ENCODE assay signal across 16 cellular contexts in the genomic region with DNA sequence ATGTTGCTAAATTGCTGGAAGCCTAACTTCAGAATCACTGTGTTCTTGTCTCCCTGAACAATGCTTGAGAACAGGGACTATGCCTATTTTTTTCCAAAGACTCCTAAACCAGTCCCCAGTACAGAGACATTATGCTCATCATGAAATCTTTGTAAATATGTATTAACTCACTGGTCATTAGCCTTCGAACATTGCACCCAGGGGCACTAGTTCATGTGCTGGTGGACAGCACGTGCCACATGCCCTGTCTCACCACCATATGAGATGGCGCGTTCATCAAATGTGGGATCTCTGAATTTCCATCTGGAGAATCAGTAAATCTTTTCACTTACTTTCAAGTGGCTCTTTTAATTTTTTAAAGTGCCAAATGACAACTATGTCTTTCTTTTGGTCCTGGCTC. TPM values are rescaled to one million over a fixed set of nuclear protein-coding genes. Genes with fewer than 3 reads are reported as not detected.
A peak's percentile ranks its signal among the peaks of the same experiment; 100 is the strongest.
DNase-seq lines count a peak whose midpoint lies in the region; ATAC-seq, FAIRE-seq and TF ChIP-seq lines count a peak whose summit lies in the region.
"Had no signal": no experiment of that assay in that cellular context is flagged by ENCODE, and none has a peak within 500 bp of the region (broad histone marks: within the 10 kb centered on the region; RNA-seq: fewer than 3 reads in every experiment).

No MANE protein-coding gene starts in this region.

- DNase-seq in SK-N-MC (ENCODE audit: low read depth, low spot score) (no peak), HepG2 (ENCODE audit: low spot score) (no peak), small intestine (peak; percentile 61)
- DNase-seq: CD4-positive, alpha-beta memory T cell; DMS153; DMS79; GDM1; GOT3; H9 had no signal

- H3K27me3 ChIP-seq in HepG2 (ENCODE audit: control insufficient read depth in 1 of 2, insufficient read depth in 2 of 2, low read length in 2 of 2) (peaks cover 0 to 12% of the 10 kb centered on the region in 2 experiments; a peak in 1 of 5 replicates), small intestine (ENCODE audit: control insufficient read depth in 2 of 2, insufficient read depth in 2 of 2, low read length in 2 of 2) (no peaks in the 10 kb centered on the region)
- H3K27me3 ChIP-seq: BLaER1 had no signal

- no peak for ATAC-seq in HepG2
- ATAC-seq in GM21619 (IDR thresholded peaks at IDR 0.05; ENCODE audit: unreplicated experiment): no peak
- no peak for ATAC-seq in GM21737 (IDR thresholded peaks at IDR 0.05; ENCODE audit: unreplicated experiment)
- no peak for ATAC-seq in HG02798 (IDR thresholded peaks at IDR 0.05; ENCODE audit: poor library complexity, unreplicated experiment)

- H3K9me3 ChIP-seq in SK-N-MC (ENCODE audit: low read depth, low read length) (no peaks in the 10 kb centered on the region), HepG2 (ENCODE audit: low read length) (no peaks in the 10 kb centered on the region), small intestine (ENCODE audit: control insufficient read depth, low read depth) (no peaks in the 10 kb centered on the region)
- H3K9me3 ChIP-seq: BLaER1 had no signal

- TF ChIP-seq RAD21 in HepG2 (CRISPR knock-in tag; IDR thresholded peaks at IDR 0.05): no peak

- no peaks in the 10 kb centered on the region for H3K79me2 ChIP-seq in HepG2 (ENCODE audit: insufficient read depth, low read length)

- FAIRE-seq in HepG2 (lab: Jason Lieb, UNC): no peak
- FAIRE-seq in small intestine (lab: Jason Lieb, UNC): no peak
- FAIRE-seq: A204.1, GM12892, GM18507 had no signal

- POLR2A ChIA-PET in HepG2 (lab: Yijun Ruan, JAX): no interaction called here

- CTCF ChIA-PET in HepG2 (lab: Yijun Ruan, JAX; ENCODE audit: low intra/inter-chr PET ratio, low total read pairs): no interaction called here

- in situ Hi-C loops in HepG2 (cut with HindIII; ENCODE audit: extremely low pct_ligation_motif_present, low pct_unique_long_range_greater_than_20kb): no loop called here

- H3K36me3 ChIP-seq in SK-N-MC (ENCODE audit: insufficient read depth, low read length) (no peaks in the 10 kb centered on the region), HepG2 (replicated peaks in 1 of 2; ENCODE audit: control insufficient read depth in 1 of 2, insufficient read depth in 2 of 2, low read length in 2 of 2) (no peaks in the 10 kb centered on the region), small intestine (ENCODE audit: control insufficient read depth in 2 of 2, insufficient read depth in 2 of 2, low read length in 2 of 2) (no peaks in the 10 kb centered on the region)
- H3K36me3 ChIP-seq: BLaER1 had no signal

- H3K9ac ChIP-seq in SK-N-MC (ENCODE audit: insufficient read length) (no peak overlapping the region), HepG2 (ENCODE audit: insufficient read depth, low read depth, low read length) (no peak overlapping the region)
- H3K9ac ChIP-seq: BLaER1 had no signal

- no TSS peak for BruUV-seq in HepG2 (replicated peaks; lab: Mats Ljungman, UMichigan)

- intact Hi-C loops in HepG2 (cut with micrococcal nuclease; ENCODE audit: unreplicated experiment): no loop called here

- H4K20me1 ChIP-seq in HepG2 (ENCODE audit: insufficient read depth, low read length): no peaks in the 10 kb centered on the region
- H4K20me1 ChIP-seq: BLaER1 had no signal

- TF ChIP-seq POLR2A in HepG2 (IDR thresholded peaks at IDR 0.05; ENCODE audit: insufficient read depth in 1 of 2, low read depth in 2 of 2, low read length in 2 of 2): no peak

- H3K4me1 ChIP-seq in HepG2 (ENCODE audit: insufficient read depth, low read length): peaks cover 46% of the 10 kb centered on the region
- peaks cover 3 to 4% of the 10 kb centered on the region in 2 donors for H3K4me1 ChIP-seq in small intestine (ENCODE audit: control insufficient read depth in 2 of 2, insufficient read depth in 1 of 2, low read depth in 1 of 2, low read length in 1 of 2)
- H3K4me1 ChIP-seq: BLaER1 had no signal

- 72% methylated on average over 4 of the region's 4 CpGs for WGBS in HepG2 (ENCODE audit: low lambda C conversion rate)
- WGBS in small intestine, 3 donors: 68 to 91% (median 77%) methylated on average over 4 of the region's 4 CpGs

- peak overlapping the region; percentile 100 for H3K27ac ChIP-seq in SK-N-MC
- no peak overlapping the region for H3K27ac ChIP-seq in HepG2 (ENCODE audit: extremely low read length, insufficient read depth, low read length)
- peak overlapping the region in 1 of 2 donors; percentile 24 for H3K27ac ChIP-seq in small intestine (ENCODE audit: low read depth in 1 of 2, low read length in 1 of 2)
- H3K27ac ChIP-seq: BLaER1 had no signal

- no peak for TF ChIP-seq CTCF in HepG2 (CRISPR knock-in tag; IDR thresholded peaks at IDR 0.05)

- TF ChIP-seq EP300 in HepG2 (IDR thresholded peaks at IDR 0.05; ENCODE audit: low read depth in 2 of 2, low read length in 2 of 2) (no peak), HepG2 (CRISPR knock-in tag; IDR thresholded peaks at IDR 0.05; ENCODE audit: borderline replicate concordance) (no peak)

- H2AFZ ChIP-seq in HepG2 (ENCODE audit: low read length): no peak overlapping the region

- H3K4me3 ChIP-seq in SK-N-MC (no peak overlapping the region), HepG2 (replicated peaks in 1 of 3; ENCODE audit: insufficient read depth in 1 of 3, low read depth in 2 of 3, low read length in 3 of 3) (no peak overlapping the region), small intestine (ENCODE audit: low read depth in 1 of 2, low read length in 2 of 2) (no peak overlapping the region)
- H3K4me3 ChIP-seq: BLaER1 had no signal

- H3K4me2 ChIP-seq in HepG2 (ENCODE audit: low read depth, low read length): 0 out of 2 replicates have a peak overlapping the region, but pooled peaks have one; percentile 4
- H3K4me2 ChIP-seq: BLaER1 had no signal

TF ChIP-seq in HepG2, 621 proteins besides CTCF, POLR2A, EP300 and RAD21:
- no peak for TF ChIP-seq MYC (CRISPR knock-in tag; IDR thresholded peaks at IDR 0.05; ENCODE audit: borderline replicate concordance)
- TF ChIP-seq, protein P1, sequence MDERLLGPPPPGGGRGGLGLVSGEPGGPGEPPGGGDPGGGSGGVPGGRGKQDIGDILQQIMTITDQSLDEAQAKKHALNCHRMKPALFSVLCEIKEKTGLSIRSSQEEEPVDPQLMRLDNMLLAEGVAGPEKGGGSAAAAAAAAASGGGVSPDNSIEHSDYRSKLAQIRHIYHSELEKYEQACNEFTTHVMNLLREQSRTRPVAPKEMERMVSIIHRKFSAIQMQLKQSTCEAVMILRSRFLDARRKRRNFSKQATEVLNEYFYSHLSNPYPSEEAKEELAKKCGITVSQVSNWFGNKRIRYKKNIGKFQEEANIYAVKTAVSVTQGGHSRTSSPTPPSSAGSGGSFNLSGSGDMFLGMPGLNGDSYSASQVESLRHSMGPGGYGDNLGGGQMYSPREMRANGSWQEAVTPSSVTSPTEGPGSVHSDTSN (CRISPR knock-in tag; IDR thresholded peaks at IDR 0.05): no peak
- TF ChIP-seq, protein P2, sequence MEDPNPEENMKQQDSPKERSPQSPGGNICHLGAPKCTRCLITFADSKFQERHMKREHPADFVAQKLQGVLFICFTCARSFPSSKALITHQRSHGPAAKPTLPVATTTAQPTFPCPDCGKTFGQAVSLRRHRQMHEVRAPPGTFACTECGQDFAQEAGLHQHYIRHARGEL (CRISPR knock-in tag; IDR thresholded peaks at IDR 0.05): no peak
- peak; percentile 65; the same call in 1 of the 2 replicates for TF ChIP-seq HNF4A (CRISPR knock-in tag; IDR thresholded peaks at IDR 0.05)
- no peak for TF ChIP-seq SMAD3 (CRISPR knock-in tag; IDR thresholded peaks at IDR 0.05)
- TF ChIP-seq BHLHE40 (IDR thresholded peaks at IDR 0.05; ENCODE audit: low read length): peak; percentile 48; the same call in 1 of the 2 replicates

RNA-seq across cellular contexts. Expression of a gene that starts 11.0 kb away (rescaled TPM):
- 210 and 280 TPM in 2 replicates for total RNA-seq in HepG2 (2016; rRNA removed; fragmentation: Illumina TruSeq; extraction: Trizol)
- total RNA-seq in HepG2 (2016; cell fraction: cytosol; rRNA removed; fragmentation: Illumina TruSeq; extraction: Trizol; ENCODE audit: low read depth): 60.3 and 83.4 TPM in 2 replicates
- total RNA-seq in HepG2 (2016; cell fraction: insoluble cytoplasmic fraction; rRNA removed; fragmentation: Illumina TruSeq; extraction: Trizol): 183 and 291 TPM in 2 replicates
- total RNA-seq in HepG2 (2016; cell fraction: membrane; rRNA removed; fragmentation: Illumina TruSeq; extraction: Trizol): 133 and 176 TPM in 2 replicates
- 383 and 432 TPM in 2 replicates for total RNA-seq in HepG2 (2016; cell fraction: nucleus; rRNA removed; fragmentation: Illumina TruSeq; extraction: Trizol)
- polyA plus RNA-seq in HepG2 (2011; rRNA removed): 627 and 705 TPM in 2 replicates
- polyA plus RNA-seq in HepG2 (2011; cell fraction: cytosol; rRNA removed): 735 and 774 TPM in 2 replicates
- 313 and 327 TPM in 2 replicates for polyA plus RNA-seq in HepG2 (2011; cell fraction: nucleus; rRNA removed)
- polyA plus RNA-seq in HepG2 (2012): 467 and 657 TPM in 2 replicates
- 69.6 and 84.9 TPM in 2 replicates for polyA plus RNA-seq in HepG2 (2016; cell fraction: cytosol; fragmentation: Illumina TruSeq; extraction: Trizol; ENCODE audit: low read depth)
- polyA plus RNA-seq in HepG2 (2016; cell fraction: insoluble cytoplasmic fraction; fragmentation: Illumina TruSeq; extraction: Trizol; ENCODE audit: low read depth): 219 and 228 TPM in 2 replicates
- 106 and 149 TPM in 2 replicates for polyA plus RNA-seq in HepG2 (2016; cell fraction: membrane; fragmentation: Illumina TruSeq; extraction: Trizol; ENCODE audit: low read depth)
- polyA plus RNA-seq in HepG2 (2016; cell fraction: nucleus; fragmentation: Illumina TruSeq; extraction: Trizol; ENCODE audit: insufficient read depth, low read depth): 515 and 526 TPM in 2 replicates
- 367 and 928 TPM in 2 replicates for polyA minus RNA-seq in HepG2 (2011; rRNA and poly(A)+ RNA removed; ENCODE audit: low replicate concordance)
- polyA minus RNA-seq in HepG2 (2011; cell fraction: cytosol; rRNA and poly(A)+ RNA removed): 438 and 487 TPM in 2 replicates
- 356 and 442 TPM in 2 replicates for polyA minus RNA-seq in HepG2 (2011; cell fraction: nucleus; rRNA and poly(A)+ RNA removed)
- 1,000 to 10,000 TPM in 2 of 3 donors, 100 to 1,000 TPM in 1; 921 to 1,048 (median 1,042) TPM for polyA plus RNA-seq in small intestine
